ENCODE assay signal across 24 cellular contexts in the genomic region with DNA sequence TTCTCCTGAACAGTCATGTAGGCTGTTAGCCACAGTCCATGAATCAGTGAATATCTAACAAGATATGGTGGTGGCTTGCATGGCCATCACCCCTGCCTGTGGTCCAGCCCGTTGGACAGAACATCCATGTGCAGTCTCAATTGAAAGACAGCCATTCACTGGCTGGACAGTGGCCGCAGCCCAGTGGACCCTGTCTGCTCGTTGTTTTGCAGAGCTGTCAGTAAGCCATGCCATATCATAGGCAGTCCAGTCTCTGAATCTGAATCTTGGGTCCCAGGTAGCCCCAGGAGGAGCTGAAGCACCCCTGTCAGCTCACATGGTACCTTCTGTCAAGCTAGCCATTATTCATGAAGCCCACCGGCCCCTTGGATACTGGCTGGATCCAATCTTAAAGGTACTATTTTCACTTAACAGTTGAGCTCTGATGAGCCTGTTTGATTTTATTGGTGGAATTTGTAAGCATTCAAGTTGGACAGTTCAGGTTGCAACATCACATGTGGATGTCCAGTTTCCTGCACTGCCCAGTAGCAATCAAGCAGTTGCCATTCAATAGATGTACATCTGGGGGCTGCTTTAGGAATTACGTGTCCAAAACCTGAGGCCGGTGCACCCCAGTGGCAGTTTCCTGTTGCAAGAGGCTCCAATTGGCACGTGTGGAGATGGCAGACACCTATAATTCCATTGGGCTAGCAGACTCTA. TPM values are rescaled to one million over a fixed set of nuclear protein-coding genes. Genes with fewer than 3 reads are reported as not detected.
DNase-seq lines count a peak whose midpoint lies in the region; ATAC-seq, FAIRE-seq and TF ChIP-seq lines count a peak whose summit lies in the region.
"Had no signal": no experiment of that assay in that cellular context is flagged by ENCODE, and none has a peak within 500 bp of the region (broad histone marks: within the 10 kb centered on the region; RNA-seq: fewer than 3 reads in every experiment).

No MANE protein-coding gene starts in this region.

- H3K27ac ChIP-seq in right atrium auricular region = no peak overlapping the region
- H3K27ac ChIP-seq in right cardiac atrium (ENCODE audit: low read length) = no peak overlapping the region
- no peak overlapping the region for H3K27ac ChIP-seq in K562 (ENCODE audit: extremely low read depth, low read depth, low read length)
- H3K27ac ChIP-seq in esophagus muscularis mucosa (replicated peaks in 1 of 4) = no peak overlapping the region
- H3K27ac ChIP-seq in substantia nigra (ENCODE audit: low read depth, low read length, poor library complexity, severe bottlenecking) = peak overlapping the region; percentile 17
- no peak overlapping the region for H3K27ac ChIP-seq in CD8-positive, alpha-beta T cell (ENCODE audit: low read depth, low read length)
- H3K27ac ChIP-seq: 22Rv1; BLaER1 treated with 17β-estradiol and CSF1 and Interleukin-3, amounts not matched to agents 10 nM and 100 nM had no signal

- DNase-seq in right atrium auricular region (ENCODE audit: low spot score) = peak; percentile 26
- no peak for DNase-seq in right cardiac atrium
- no peak for DNase-seq in K562 (ENCODE audit: extremely low read depth in 1 of 4, low spot score in 3 of 4)
- DNase-seq in esophagus muscularis mucosa (ENCODE audit: extremely low spot score) = peak; percentile 68
- no peak for DNase-seq in substantia nigra (lab: John Stamatoyannopoulos, UW)
- DNase-seq in KG1 (lab: John Stamatoyannopoulos, UW) = no peak
- DNase-seq in CD8-positive, alpha-beta T cell = no peak
- DNase-seq: BE2C; Calu3; CD4-positive, alpha-beta T cell; COR-L47; DMS53; DMS79 treated with DMSO at 0.1 percent for 48 hours; GOT3; HFFc6 had no signal

- H3K27ac Mint-ChIP-seq in CD8-positive, alpha-beta T cell = no peak overlapping the region
- H3K27ac Mint-ChIP-seq: CD4-positive, alpha-beta T cell; HFFc6 had no signal

- H3K4me3 Mint-ChIP-seq in CD8-positive, alpha-beta T cell = no peak overlapping the region
- H3K4me3 Mint-ChIP-seq: CD14-positive monocyte; CD4-positive, alpha-beta T cell; HFFc6 had no signal

- POLR2A ChIA-PET in K562 (lab: Yijun Ruan, JAX) = interaction anchor here (0.9 to 2.3 kb wide), 4 partner anchors 12 to 37 kb away, joined by 3 to 8 read pairs (median 4); a partner anchor contains a TSS
- POLR2A ChIA-PET in CD8-positive, alpha-beta T cell (lab: Charles Lee) = interaction anchor here (1.0 kb wide), 2 partner anchors 9 to 15 kb away, joined by 3 read pairs; no protein-coding TSS in a partner anchor

- in situ Hi-C loops in K562 (cut with MboI) = no loop called here

- no peak for TF ChIP-seq EP300 in K562 (IDR thresholded peaks at IDR 0.05; ENCODE audit: low read length)
- TF ChIP-seq EP300 in esophagus muscularis mucosa (IDR thresholded peaks at IDR 0.05) = no peak

- peaks cover 5% of the 10 kb centered on the region for H3K4me1 Mint-ChIP-seq in CD8-positive, alpha-beta T cell (ENCODE audit: low read depth)

- ATAC-seq in right cardiac atrium = no peak
- ATAC-seq in K562 = peak; percentile 23; the same call in 2 of the 3 replicates
- ATAC-seq in HG03045 (IDR thresholded peaks at IDR 0.05; ENCODE audit: unreplicated experiment) = no peak
- no peak for ATAC-seq in CD8-positive, alpha-beta T cell

- BruUV-seq in K562 (replicated peaks; lab: Mats Ljungman, UMichigan) = no TSS peak

- no peak overlapping the region for H2AFZ ChIP-seq in K562 (ENCODE audit: low read depth, low read length)

- no peak for TF ChIP-seq RAD21 in K562 (CRISPR knock-in tag; conservative IDR thresholded peaks at IDR 0.05 in 1 of 2, IDR thresholded peaks at IDR 0.05 in 1 of 2)

- WGBS in right cardiac atrium = 81% methylated on average over 7 of the region's 7 CpGs
- WGBS in K562 (ENCODE audit: insufficient coverage, low coverage, missing lambda C conversion rate) = 22% methylated on average over 7 of the region's 7 CpGs
- 89% methylated on average over 5 of the region's 7 CpGs for WGBS in esophagus muscularis mucosa

- H4K20me1 ChIP-seq in K562 (replicated peaks; ENCODE audit: control insufficient read depth, insufficient read depth, low read length) = no peaks in the 10 kb centered on the region
- H4K20me1 ChIP-seq: BLaER1 treated with 17β-estradiol and CSF1 and Interleukin-3, amounts not matched to agents 10 nM and 100 nM had no signal

- H3K27me3 Mint-ChIP-seq in CD8-positive, alpha-beta T cell (ENCODE audit: low read depth) = no peaks in the 10 kb centered on the region
- H3K27me3 Mint-ChIP-seq: CD4-positive, alpha-beta T cell had no signal

- H3K9me3 ChIP-seq in right atrium auricular region = no peaks in the 10 kb centered on the region
- H3K9me3 ChIP-seq in right cardiac atrium (ENCODE audit: control insufficient read depth, low read length) = no peaks in the 10 kb centered on the region
- no peaks in the 10 kb centered on the region for H3K9me3 ChIP-seq in K562 (replicated peaks; ENCODE audit: control insufficient read depth, insufficient read depth, low read depth, low read length)
- no peaks in the 10 kb centered on the region for H3K9me3 ChIP-seq in esophagus muscularis mucosa
- no peaks in the 10 kb centered on the region for H3K9me3 ChIP-seq in CD8-positive, alpha-beta T cell (ENCODE audit: low read length)
- H3K9me3 ChIP-seq: BE2C; BLaER1 treated with 17β-estradiol and CSF1 and Interleukin-3, amounts not matched to agents 10 nM and 100 nM; HAP-1 had no signal

- H3K27me3 ChIP-seq in right atrium auricular region (no peaks in the 10 kb centered on the region), right cardiac atrium (ENCODE audit: control insufficient read depth, insufficient read depth) (no peaks in the 10 kb centered on the region), K562 (ENCODE audit: control insufficient read depth in 2 of 2, insufficient read depth in 2 of 2, low read length in 2 of 2) (no peaks in the 10 kb centered on the region), esophagus muscularis mucosa (no peaks in the 10 kb centered on the region)
- H3K27me3 ChIP-seq in CD8-positive, alpha-beta T cell (ENCODE audit: insufficient read depth, low read length) = no peaks in the 10 kb centered on the region
- H3K27me3 ChIP-seq: BE2C; BLaER1 treated with 17β-estradiol and CSF1 and Interleukin-3, amounts not matched to agents 10 nM and 100 nM had no signal

- H3K4me1 ChIP-seq in right atrium auricular region = peaks cover 0 to 41% of the 10 kb centered on the region in 2 donors
- H3K4me1 ChIP-seq in right cardiac atrium (ENCODE audit: control insufficient read depth, insufficient read depth, low read length) = peaks cover 2% of the 10 kb centered on the region
- H3K4me1 ChIP-seq in K562 (replicated peaks in 1 of 2; ENCODE audit: control insufficient read depth in 2 of 2, insufficient read depth in 2 of 2, low read length in 2 of 2) = peaks cover 9 to 18% of the 10 kb centered on the region in 2 experiments
- H3K4me1 ChIP-seq in esophagus muscularis mucosa = peaks cover 0 to 6% (median 2%) of the 10 kb centered on the region in 4 donors
- H3K4me1 ChIP-seq in CD8-positive, alpha-beta T cell (ENCODE audit: insufficient read depth, low read length) = no peaks in the 10 kb centered on the region
- H3K4me1 ChIP-seq: BE2C, HAP-1 had no signal

- CTCF ChIA-PET in K562 (lab: Yijun Ruan, JAX; ENCODE audit: low intra/inter-chr PET ratio) = no interaction called here
- CTCF ChIA-PET in CD8-positive, alpha-beta T cell (lab: Charles Lee) = interaction anchor here (0.6 to 1.8 kb wide), 2 partner anchors 12 to 137 kb away, joined by 3 to 6 read pairs; no protein-coding TSS in a partner anchor

- no peaks in the 10 kb centered on the region for H3K79me2 ChIP-seq in K562 (ENCODE audit: control insufficient read depth, insufficient read depth, low read length)

- H3K4me3 ChIP-seq in right atrium auricular region (no peak overlapping the region), right cardiac atrium (ENCODE audit: low read length) (no peak overlapping the region), K562 (no peak overlapping the region), esophagus muscularis mucosa (no peak overlapping the region)
- no peak overlapping the region for H3K4me3 ChIP-seq in CD8-positive, alpha-beta T cell (ENCODE audit: low read depth, low read length)
- H3K4me3 ChIP-seq: BLaER1 treated with 17β-estradiol and CSF1 and Interleukin-3, amounts not matched to agents 10 nM and 100 nM; HAP-1 had no signal

- no peak overlapping the region for H3K4me2 ChIP-seq in K562 (ENCODE audit: insufficient read depth, low read length)
- H3K4me2 ChIP-seq: BLaER1 treated with 17β-estradiol and CSF1 and Interleukin-3, amounts not matched to agents 10 nM and 100 nM had no signal

- H3K9ac ChIP-seq in K562 (ENCODE audit: insufficient read depth in 1 of 2, low read depth in 2 of 2, low read length in 2 of 2) = no peak overlapping the region
- H3K9ac ChIP-seq: BLaER1 treated with 17β-estradiol and CSF1 and Interleukin-3, amounts not matched to agents 10 nM and 100 nM had no signal

- FAIRE-seq in K562 (lab: Jason Lieb, UNC) = no peak
- FAIRE-seq: A204.1, GM12892, H54 had no signal

- no peak for TF ChIP-seq POLR2A in K562 (conservative IDR thresholded peaks at IDR 0.05)
- no peak for TF ChIP-seq POLR2A in esophagus muscularis mucosa (IDR thresholded peaks at IDR 0.05; ENCODE audit: low read depth)

- no peaks in the 10 kb centered on the region for H3K9me1 ChIP-seq in K562 (ENCODE audit: control insufficient read depth, insufficient read depth, low read length)

- H3K36me3 Mint-ChIP-seq in CD8-positive, alpha-beta T cell = no peaks in the 10 kb centered on the region

- TF ChIP-seq CTCF in right atrium auricular region (IDR thresholded peaks at IDR 0.05) (no peak), K562 (IDR thresholded peaks at IDR 0.05 in 2 of 3, conservative IDR thresholded peaks at IDR 0.05 in 1 of 3; ENCODE audit: insufficient read depth in 2 of 3, low read depth in 1 of 3, low read length in 3 of 3) (no peak), esophagus muscularis mucosa (IDR thresholded peaks at IDR 0.05) (no peak)
- TF ChIP-seq CTCF in CD8-positive, alpha-beta T cell (IDR thresholded peaks at IDR 0.05) = no peak

- intact Hi-C loops in right cardiac atrium (cut with DNase I) (no loop called here), K562 (cut with micrococcal nuclease) (no loop called here), esophagus muscularis mucosa (cut with DNase I) (no loop called here)
- intact Hi-C loops in CD8-positive, alpha-beta T cell (cut with DNase I, micrococcal nuclease) = no loop called here

- H3K9me3 Mint-ChIP-seq in CD8-positive, alpha-beta T cell = no peaks in the 10 kb centered on the region
- H3K9me3 Mint-ChIP-seq: CD4-positive, alpha-beta T cell; HFFc6 had no signal

- H3K36me3 ChIP-seq in right atrium auricular region (no peaks in the 10 kb centered on the region), K562 (ENCODE audit: control insufficient read depth, insufficient read depth, low read length) (no peaks in the 10 kb centered on the region), esophagus muscularis mucosa (no peaks in the 10 kb centered on the region)
- no peaks in the 10 kb centered on the region for H3K36me3 ChIP-seq in CD8-positive, alpha-beta T cell (ENCODE audit: insufficient read depth, low read length)
- H3K36me3 ChIP-seq: BE2C, HAP-1 had no signal

RNA-seq across cellular contexts. Expression of a gene that starts 37.8 kb away (rescaled TPM):
- total RNA-seq in right atrium auricular region = 10 to 100 TPM; 26.6 to 27.3 TPM
- total RNA-seq in right cardiac atrium = 10 to 100 TPM; 27.3 to 42.1 (median 32.7) TPM
- polyA plus RNA-seq in right cardiac atrium = 23.6 TPM
- 11.1 and 19.1 TPM in 2 replicates for total RNA-seq in K562 (2011; cell fraction: chromatin; rRNA removed; ENCODE audit: low replicate concordance)
- 13.9 and 18.2 TPM in 2 replicates for total RNA-seq in K562 (2011; cell fraction: nucleolus; rRNA removed)
- 16.9 and 26.9 TPM in 2 replicates for total RNA-seq in K562 (2011; cell fraction: nucleoplasm; rRNA removed)
- 36.7 and 41.2 TPM in 2 replicates for total RNA-seq in K562 (2014; rRNA removed)
- 49.3 and 62.5 TPM in 2 replicates for total RNA-seq in K562 (2014; rRNA removed; fragmentation: Illumina TruSeq; extraction: Trizol)
- total RNA-seq in K562 (2015; rRNA removed; fragmentation: Illumina TruSeq; extraction: Trizol) = 31.9 and 33.9 TPM in 2 replicates
- 45.6 and 46.5 TPM in 2 replicates for total RNA-seq in K562 (2021)
- 49.4 and 108 TPM in 2 replicates for polyA plus RNA-seq in K562 (2011; rRNA removed)
- polyA plus RNA-seq in K562 (2011; cell fraction: cytosol; rRNA removed) = 24.3 and 27.5 TPM in 2 replicates
- 22.6 and 24.2 TPM in 2 replicates for polyA plus RNA-seq in K562 (2011; cell fraction: nucleus; rRNA removed)
- 44.7 and 93.0 TPM in 2 replicates for polyA plus RNA-seq in K562 (2012)
- polyA plus RNA-seq in K562 (2014; fragmentation: Illumina TruSeq; extraction: Trizol) = 57.7 and 78.3 TPM in 2 replicates
- polyA plus RNA-seq in K562 (2014; fragmentation: Nextera tagmentation; extraction: Ambion mirVana) = 10 to 100 TPM; 63.8 to 68.7 TPM
- 61.9 and 66.9 TPM in 2 replicates for polyA plus RNA-seq in K562 (2014; rRNA removed)
- 48.6 and 55.2 TPM in 2 replicates for polyA minus RNA-seq in K562 (2011; rRNA and poly(A)+ RNA removed)
- polyA minus RNA-seq in K562 (2011; cell fraction: cytosol; rRNA and poly(A)+ RNA removed) = 25.9 and 43.6 TPM in 2 replicates
- 20.3 and 22.5 TPM in 2 replicates for polyA minus RNA-seq in K562 (2011; cell fraction: nucleus; rRNA and poly(A)+ RNA removed)
- total RNA-seq in esophagus muscularis mucosa = 100 to 1,000 TPM in 1 of 4 donors, 10 to 100 TPM in 3; 23.3 to 123 (median 29.9) TPM
- 10 to 100 TPM; 48.8 to 50.7 TPM for total RNA-seq in CD8-positive, alpha-beta T cell
- total RNA-seq: G401 had no signal

RNA-seq across cellular contexts. Expression of a gene that starts 38.7 kb away (rescaled TPM):
- total RNA-seq in right atrium auricular region = 10 to 100 TPM; 51.9 to 53.5 TPM
- 10 to 100 TPM; 34.7 to 49.3 (median 43.6) TPM for total RNA-seq in right cardiac atrium
- 44.1 TPM for polyA plus RNA-seq in right cardiac atrium
- 22.1 and 23.9 TPM in 2 replicates for total RNA-seq in K562 (2011; cell fraction: chromatin; rRNA removed; ENCODE audit: low replicate concordance)
- 25.7 and 28.6 TPM in 2 replicates for total RNA-seq in K562 (2011; cell fraction: nucleolus; rRNA removed)
- total RNA-seq in K562 (2011; cell fraction: nucleoplasm; rRNA removed) = 23.4 and 25.1 TPM in 2 replicates
- total RNA-seq in K562 (2014; rRNA removed) = 57.6 and 66.2 TPM in 2 replicates
- 35.8 and 41.6 TPM in 2 replicates for total RNA-seq in K562 (2014; rRNA removed; fragmentation: Illumina TruSeq; extraction: Trizol)
- total RNA-seq in K562 (2015; rRNA removed; fragmentation: Illumina TruSeq; extraction: Trizol) = 57.9 and 59.8 TPM in 2 replicates
- 43.6 and 48.6 TPM in 2 replicates for total RNA-seq in K562 (2021)
- 38.9 and 44.1 TPM in 2 replicates for polyA plus RNA-seq in K562 (2011; rRNA removed)
- polyA plus RNA-seq in K562 (2011; cell fraction: cytosol; rRNA removed) = 48.7 and 64.2 TPM in 2 replicates
- polyA plus RNA-seq in K562 (2011; cell fraction: nucleus; rRNA removed) = 70.8 and 98.6 TPM in 2 replicates
- polyA plus RNA-seq in K562 (2012) = 48.5 and 50.6 TPM in 2 replicates
- polyA plus RNA-seq in K562 (2014; fragmentation: Illumina TruSeq; extraction: Trizol) = 52.1 and 63.6 TPM in 2 replicates
- 10 to 100 TPM; 13.2 to 15.9 TPM for polyA plus RNA-seq in K562 (2014; fragmentation: Nextera tagmentation; extraction: Ambion mirVana)
- polyA plus RNA-seq in K562 (2014; rRNA removed) = 58.3 and 59.8 TPM in 2 replicates
- 32.3 and 38.6 TPM in 2 replicates for polyA minus RNA-seq in K562 (2011; rRNA and poly(A)+ RNA removed)
- polyA minus RNA-seq in K562 (2011; cell fraction: cytosol; rRNA and poly(A)+ RNA removed) = 23.3 and 23.9 TPM in 2 replicates
- 36.5 and 48.5 TPM in 2 replicates for polyA minus RNA-seq in K562 (2011; cell fraction: nucleus; rRNA and poly(A)+ RNA removed)
- total RNA-seq in esophagus muscularis mucosa = 10 to 100 TPM; 55.2 to 77.2 (median 63.7) TPM
- 10 to 100 TPM; 21.3 to 23.0 TPM for total RNA-seq in CD8-positive, alpha-beta T cell

RNA-seq across cellular contexts. Expression of a gene that starts 53.2 kb away (rescaled TPM):
- total RNA-seq in right atrium auricular region (1 to 10 TPM; 1.0 to 3.6 TPM), right cardiac atrium (1 to 10 TPM; 1.9 to 3.7 (median 2.5) TPM), K562 (2014; rRNA removed) (0.04 and 0.09 TPM in 2 replicates), K562 (2014; rRNA removed; fragmentation: Illumina TruSeq; extraction: Trizol) (0.04 and 0.06 TPM in 2 replicates), K562 (2015; rRNA removed; fragmentation: Illumina TruSeq; extraction: Trizol) (0.07 and 0.15 TPM in 2 replicates), K562 (2021) (0.02 and 0.07 TPM in 2 replicates), esophagus muscularis mucosa (under 1 TPM; 0.33 to 0.45 (median 0.38) TPM)
- polyA plus RNA-seq in right cardiac atrium (1.3 TPM), K562 (2011; rRNA removed) (0.03 and 0.09 TPM in 2 replicates), K562 (2014; fragmentation: Illumina TruSeq; extraction: Trizol) (0.03 and 0.06 TPM in 2 replicates), K562 (2014; fragmentation: Nextera tagmentation; extraction: Ambion mirVana) (under 1 TPM; 0.01 to 0.03 TPM), K562 (2014; rRNA removed) (0.15 and 0.30 TPM in 2 replicates)
- 0.07 and 0.16 TPM in 2 replicates for total RNA-seq in K562 (2011; cell fraction: chromatin; rRNA removed; ENCODE audit: low replicate concordance)
- under 0.01 TPM in 1 of 2 replicates, not detected in the other for total RNA-seq in K562 (2011; cell fraction: nucleolus; rRNA removed)
- 0.07 TPM in 1 of 2 replicates, not detected in the other for total RNA-seq in K562 (2011; cell fraction: nucleoplasm; rRNA removed)
- polyA plus RNA-seq in K562 (2011; cell fraction: cytosol; rRNA removed) = 0.01 and 0.09 TPM in 2 replicates
- 0.30 and 0.67 TPM in 2 replicates for polyA plus RNA-seq in K562 (2011; cell fraction: nucleus; rRNA removed)
- polyA plus RNA-seq in K562 (2012) = 0.07 and 0.25 TPM in 2 replicates
- 0.09 TPM in 1 of 2 replicates, not detected in the other for polyA minus RNA-seq in K562 (2011; rRNA and poly(A)+ RNA removed)
- not detected in 2 replicates for polyA minus RNA-seq in K562 (2011; cell fraction: cytosol; rRNA and poly(A)+ RNA removed)
- polyA minus RNA-seq in K562 (2011; cell fraction: nucleus; rRNA and poly(A)+ RNA removed) = under 0.01 and 0.22 TPM in 2 replicates
- total RNA-seq in CD8-positive, alpha-beta T cell = under 1 TPM; 0.61 to 0.71 TPM

Comparison
In these comparisons a context has a peak if more than half of its experiments do, and no peak if none do; other contexts are left out.
1. DNase-seq: peak in right atrium auricular region (single experiment) and esophagus muscularis mucosa (single experiment); none in right cardiac atrium (0 of 3), K562 (0 of 4), substantia nigra (0 of 49), KG1 (single experiment) and CD8-positive, alpha-beta T cell (0 of 7).